In genomic region chr12:50402270-50403000, GRCh38 we compare ENCODE assay signal across 9 cellular contexts. TPM values are rescaled to one million over a fixed set of nuclear protein-coding genes. Genes with fewer than 3 reads are reported as not detected.
DNase-seq lines count a peak whose midpoint lies in the region; ATAC-seq, FAIRE-seq and TF ChIP-seq lines count a peak whose summit lies in the region.
"Had no signal": no experiment of that assay in that cellular context is flagged by ENCODE, and none has a peak within 500 bp of the region (broad histone marks: within the 10 kb centered on the region; RNA-seq: fewer than 3 reads in every experiment).

No MANE protein-coding gene starts in this region.

- peaks cover 0 to 15% (median 2%) of the 10 kb centered on the region in 4 donors for H3K4me1 ChIP-seq in Peyer's patch
- H3K4me1 ChIP-seq in endothelial cell of umbilical vein (ENCODE audit: control insufficient read depth, extremely low read depth, insufficient read depth, low read length), result peaks cover 17% of the 10 kb centered on the region
- H3K4me1 ChIP-seq in ovary (ENCODE audit: insufficient read depth), result no peaks in the 10 kb centered on the region

- H3K36me3 ChIP-seq in Peyer's patch (no peaks in the 10 kb centered on the region), endothelial cell of umbilical vein (ENCODE audit: control insufficient read depth in 2 of 2, extremely low read depth in 1 of 2, insufficient read depth in 2 of 2, low read length in 2 of 2) (no peaks in the 10 kb centered on the region), ovary (no peaks in the 10 kb centered on the region)

- H3K27me3 ChIP-seq in Peyer's patch (no peaks in the 10 kb centered on the region), endothelial cell of umbilical vein (ENCODE audit: control insufficient read depth in 2 of 2, insufficient read depth in 2 of 2, low read length in 2 of 2) (no peaks in the 10 kb centered on the region), ovary (no peaks in the 10 kb centered on the region)

- no peaks in the 10 kb centered on the region for H3K9me3 ChIP-seq in Peyer's patch
- H3K9me3 ChIP-seq in endothelial cell of umbilical vein (replicated peaks; ENCODE audit: control insufficient read depth, insufficient read depth, low read length), result no peaks in the 10 kb centered on the region
- no peaks in the 10 kb centered on the region for H3K9me3 ChIP-seq in ovary

- TF ChIP-seq POLR2A in Peyer's patch (IDR thresholded peaks at IDR 0.05) (no peak), endothelial cell of umbilical vein (IDR thresholded peaks at IDR 0.05; ENCODE audit: low read depth, low read length) (no peak), ovary (IDR thresholded peaks at IDR 0.05) (no peak)

- dilution Hi-C loops in endothelial cell of umbilical vein (cut with MboI; ENCODE audit: extremely low pct_ligation_motif_present, low sequenced_read_pairs), result no loop called here

- peak overlapping the region in 3 of 4 donors; percentile 41 to 94 (median 80) for H3K27ac ChIP-seq in Peyer's patch
- peak overlapping the region; percentile 32 for H3K27ac ChIP-seq in endothelial cell of umbilical vein (ENCODE audit: insufficient read depth, low read depth, low read length)
- H3K27ac ChIP-seq in ovary, result peak overlapping the region in 1 of 2 donors; percentile 81

- intact Hi-C loops in endothelial cell of umbilical vein (cut with micrococcal nuclease) (no loop called here), ovary (cut with DNase I) (no loop called here)

- peak; percentile 19 for DNase-seq in ELR (ENCODE audit: low read depth)
- no peak for DNase-seq in Peyer's patch
- peak; percentile 44 for DNase-seq in endothelial cell of umbilical vein (ENCODE audit: low read depth, low spot score)
- DNase-seq in ovary, result no peak
- DNase-seq in dedifferentiated amniotic fluid mesenchymal stem cell (ENCODE audit: extremely low spot score), result no peak
- DNase-seq in nucleus accumbens (lab: John Stamatoyannopoulos, UW), result no peak
- DNase-seq: activated effector memory CD4-positive, alpha-beta T cell treated with Interleukin-2 at 50 U/mL for 16 hours had no signal

- H3K9ac ChIP-seq in endothelial cell of umbilical vein (replicated peaks; ENCODE audit: extremely low read depth, insufficient read depth, low read length), result peak overlapping the region; percentile 82

- CTCF ChIA-PET in endothelial cell of umbilical vein (lab: Charles Lee), result interaction anchor here (1.1 to 2.4 kb wide), 2 partner anchors 13 to 88 kb away, joined by 4 to 8 read pairs; no protein-coding TSS in a partner anchor

- TF ChIP-seq CTCF in Peyer's patch (IDR thresholded peaks at IDR 0.05) (no peak), endothelial cell of umbilical vein (IDR thresholded peaks at IDR 0.05; ENCODE audit: extremely low read depth in 1 of 2, insufficient read depth in 1 of 2, low read depth in 1 of 2, low read length in 2 of 2) (no peak), ovary (IDR thresholded peaks at IDR 0.05) (no peak)

- peaks cover 65% of the 10 kb centered on the region for H3K79me2 ChIP-seq in endothelial cell of umbilical vein (ENCODE audit: control insufficient read depth, insufficient read depth, low read length)

- no peak for TF ChIP-seq EP300 in ovary (IDR thresholded peaks at IDR 0.05)

- BruUV-seq in endothelial cell of umbilical vein (replicated peaks; lab: Mats Ljungman, UMichigan), result no TSS peak

- FAIRE-seq in endothelial cell of umbilical vein (lab: Jason Lieb, UNC), result no peak

- H3K4me3 ChIP-seq in Peyer's patch, result peak overlapping the region in 3 of 4 donors; percentile 75 to 96 (median 81)
- peak overlapping the region; percentile 71 to 90 (median 74) for H3K4me3 ChIP-seq in endothelial cell of umbilical vein (replicated peaks in 1 of 3; ENCODE audit: insufficient read depth in 1 of 3, low read depth in 1 of 3, low read length in 3 of 3)
- peak overlapping the region; percentile 69 for H3K4me3 ChIP-seq in ovary

- H4K20me1 ChIP-seq in endothelial cell of umbilical vein (replicated peaks; ENCODE audit: control insufficient read depth, extremely low read depth, insufficient read depth, low read length), result no peaks in the 10 kb centered on the region

- H3K4me2 ChIP-seq in endothelial cell of umbilical vein (ENCODE audit: insufficient read depth, low read length), result peak overlapping the region; percentile 99

- no peak overlapping the region for H2AFZ ChIP-seq in endothelial cell of umbilical vein (ENCODE audit: low read depth, low read length)

- WGBS in ovary, 3 donors, result 10 to 19% (median 10%) methylated on average over 7 of the region's 7 CpGs

- ATAC-seq in HG03571 (IDR thresholded peaks at IDR 0.05; ENCODE audit: unreplicated experiment) (no peak), GM21619 (IDR thresholded peaks at IDR 0.05; ENCODE audit: unreplicated experiment) (no peak)

- POLR2A ChIA-PET in endothelial cell of umbilical vein (lab: Charles Lee), result no interaction called here

- H3K9me1 ChIP-seq in endothelial cell of umbilical vein (replicated peaks; ENCODE audit: control insufficient read depth, extremely low read depth, insufficient read depth, low read length), result no peaks in the 10 kb centered on the region

TF ChIP-seq in endothelial cell of umbilical vein, 7 proteins besides CTCF, POLR2A, EP300 and RAD21:
- TF ChIP-seq, protein P1, sequence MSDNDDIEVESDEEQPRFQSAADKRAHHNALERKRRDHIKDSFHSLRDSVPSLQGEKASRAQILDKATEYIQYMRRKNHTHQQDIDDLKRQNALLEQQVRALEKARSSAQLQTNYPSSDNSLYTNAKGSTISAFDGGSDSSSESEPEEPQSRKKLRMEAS (IDR thresholded peaks at IDR 0.05; ENCODE audit: insufficient read depth, insufficient read length), result no peak
- TF ChIP-seq MYC (IDR thresholded peaks at IDR 0.05; ENCODE audit: low read depth, low read length) (no peak), GATA2 (IDR thresholded peaks at IDR 0.05; ENCODE audit: insufficient read depth, insufficient read length, low read depth, low read length) (no peak), JUN (IDR thresholded peaks at IDR 0.05; ENCODE audit: borderline replicate concordance, insufficient read depth, insufficient read length, low read depth) (no peak), EZH2 (IDR thresholded peaks at IDR 0.05; ENCODE audit: borderline replicate concordance, low read depth, low read length, severe bottlenecking) (no peak), POLR2AphosphoS5 (IDR thresholded peaks at IDR 0.05; ENCODE audit: insufficient read depth, low read depth, low read length) (no peak), FOS (IDR thresholded peaks at IDR 0.05; ENCODE audit: borderline replicate concordance, insufficient read depth, low read length) (no peak)
TF ChIP-seq in endothelial cell of umbilical vein: peak in this region for 0.

RNA-seq across cellular contexts. Expression of gene LARP4, which starts 1.8 kb away (rescaled TPM):
- 10 to 100 TPM; 25.2 to 55.3 (median 38.1) TPM for total RNA-seq in Peyer's patch
- total RNA-seq in endothelial cell of umbilical vein, result 59.4 and 69.6 TPM in 2 replicates
- 8.1 and 8.9 TPM in 2 replicates for polyA plus RNA-seq in endothelial cell of umbilical vein
- polyA plus RNA-seq in endothelial cell of umbilical vein (2011; cell fraction: cytosol; rRNA removed), result 13.2 and 13.5 TPM in 2 replicates
- polyA plus RNA-seq in endothelial cell of umbilical vein (2011; cell fraction: nucleus; rRNA removed), result 22.0 and 31.3 TPM in 2 replicates
- polyA plus RNA-seq in endothelial cell of umbilical vein (2012), result 38.6 and 50.8 TPM in 2 replicates
- polyA minus RNA-seq in endothelial cell of umbilical vein, result 34.5 and 39.9 TPM in 2 replicates
- 58.5 TPM for polyA minus RNA-seq in endothelial cell of umbilical vein (2011; cell fraction: cytosol; rRNA and poly(A)+ RNA removed)
- polyA minus RNA-seq in endothelial cell of umbilical vein (2011; cell fraction: nucleus; rRNA and poly(A)+ RNA removed), result 27.2 and 41.5 TPM in 2 replicates
- total RNA-seq in ovary, result 10 to 100 TPM; 29.8 to 66.7 (median 49.0) TPM
- polyA plus RNA-seq in ovary, result 10 to 100 TPM in 1 of 2 donors, 1 to 10 TPM in 1; 7.8 to 17.0 TPM

RNA-seq across cellular contexts. Expression of gene FAM186A, which starts 6.0 kb away (rescaled TPM):
- total RNA-seq in Peyer's patch, result not detected
- total RNA-seq in endothelial cell of umbilical vein, result not detected in 2 replicates
- polyA plus RNA-seq in endothelial cell of umbilical vein, result not detected in 2 replicates
- polyA plus RNA-seq in endothelial cell of umbilical vein (2011; cell fraction: cytosol; rRNA removed), result not detected in 2 replicates
- polyA plus RNA-seq in endothelial cell of umbilical vein (2011; cell fraction: nucleus; rRNA removed), result not detected in 2 replicates
- polyA plus RNA-seq in endothelial cell of umbilical vein (2012), result not detected in 2 replicates
- polyA minus RNA-seq in endothelial cell of umbilical vein, result not detected in 2 replicates
- polyA minus RNA-seq in endothelial cell of umbilical vein (2011; cell fraction: cytosol; rRNA and poly(A)+ RNA removed), result not detected
- not detected in 2 replicates for polyA minus RNA-seq in endothelial cell of umbilical vein (2011; cell fraction: nucleus; rRNA and poly(A)+ RNA removed)
- not detected for total RNA-seq in ovary
- polyA plus RNA-seq in ovary, result not detected

Comparison
In these comparisons a context has a peak if more than half of its experiments do, and no peak if none do; other contexts are left out.
1. DNase-seq: peak in ELR (single experiment) and endothelial cell of umbilical vein (single experiment); none in Peyer's patch (0 of 3), ovary (0 of 5), dedifferentiated amniotic fluid mesenchymal stem cell (single experiment) and nucleus accumbens (0 of 56).
2. Peak in every context shown above with its lines, with median percentiles within 50 percentile points of each other: H3K4me3 ChIP-seq.